Comparison of ENCODE assay signal across 8 cellular contexts in the genomic region with DNA sequence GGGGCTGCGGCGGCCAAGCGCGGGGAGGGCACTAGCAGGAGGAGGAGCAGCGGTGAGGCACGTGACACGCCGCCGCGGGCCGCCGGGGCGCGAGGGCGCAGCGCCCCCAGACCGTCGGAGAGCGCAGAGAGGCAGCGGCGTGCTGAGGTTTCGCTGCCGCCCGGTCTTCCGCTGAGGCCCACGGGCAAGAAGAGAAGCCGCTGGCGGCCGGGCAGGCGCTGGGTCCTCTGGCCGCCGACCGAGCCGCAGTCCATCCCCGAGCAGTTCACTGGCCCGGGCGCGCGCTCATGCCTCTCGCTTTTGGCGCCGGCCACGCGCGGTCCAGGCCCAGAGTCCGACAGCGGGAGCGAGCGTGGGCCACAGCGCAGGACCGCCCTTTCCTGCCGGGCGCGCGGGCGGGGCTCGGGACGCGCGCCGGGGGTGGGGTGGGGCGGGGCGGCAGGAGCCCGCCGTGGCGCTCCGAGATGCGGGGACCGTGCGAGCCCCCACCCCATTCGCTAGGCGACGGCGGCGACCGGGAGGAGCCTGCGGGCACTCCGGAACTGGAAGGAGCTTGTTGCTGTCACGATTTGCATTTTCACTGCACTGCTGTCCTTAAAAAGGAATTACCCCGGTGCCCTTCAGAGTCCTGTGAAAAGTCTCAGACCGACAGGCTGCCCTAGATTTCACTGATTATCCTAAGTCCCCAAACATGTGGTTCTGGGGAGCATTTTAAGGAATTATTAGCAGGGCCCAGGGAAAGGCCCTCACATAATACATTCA. TPM values are rescaled to one million over a fixed set of nuclear protein-coding genes. Genes with fewer than 3 reads are reported as not detected.
DNase-seq lines count a peak whose midpoint lies in the region; ATAC-seq lines count a peak whose summit lies in the region.

A gene with protein sequence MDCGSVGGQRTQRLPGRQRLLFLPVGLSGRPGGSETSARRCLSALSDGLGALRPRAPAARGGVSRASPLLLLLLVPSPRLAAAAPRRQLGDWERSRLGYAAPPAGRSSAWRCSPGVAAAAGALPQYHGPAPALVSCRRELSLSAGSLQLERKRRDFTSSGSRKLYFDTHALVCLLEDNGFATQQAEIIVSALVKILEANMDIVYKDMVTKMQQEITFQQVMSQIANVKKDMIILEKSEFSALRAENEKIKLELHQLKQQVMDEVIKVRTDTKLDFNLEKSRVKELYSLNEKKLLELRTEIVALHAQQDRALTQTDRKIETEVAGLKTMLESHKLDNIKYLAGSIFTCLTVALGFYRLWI (minus strand): TSS at position 382 of the 762 bp plus-strand sequence. CDS start 128 bp downstream, at position 254.

- H3K27me3 Mint-ChIP-seq in CD8-positive, alpha-beta memory T cell, result no peaks in the 10 kb centered on the region

- peak within 1 kb of the TSS; percentile 79 for H3K4me3 ChIP-seq in CD8-positive, alpha-beta memory T cell (ENCODE audit: low read length)

- peaks cover 0 to 4% (median 0%) of the 10 kb centered on the region in 3 donors for H3K36me3 Mint-ChIP-seq in CD8-positive, alpha-beta memory T cell

- ATAC-seq in GM19397 (IDR thresholded peaks at IDR 0.05; ENCODE audit: unreplicated experiment) (peak; percentile 85), HG03565 (IDR thresholded peaks at IDR 0.05; ENCODE audit: unreplicated experiment) (peak; percentile 65)

- H3K36me3 ChIP-seq in CD8-positive, alpha-beta memory T cell (ENCODE audit: insufficient read depth, low read length), result no peaks in the 10 kb centered on the region

- H3K27ac ChIP-seq in CD8-positive, alpha-beta memory T cell (ENCODE audit: low read depth, low read length), result peak within 1 kb of the TSS; percentile 64

- H3K4me1 Mint-ChIP-seq in CD8-positive, alpha-beta memory T cell, result peaks cover 34 to 40% (median 39%) of the 10 kb centered on the region in 3 donors

- peak within 1 kb of the TSS; percentile 88 to 95 (median 90) for H3K4me3 Mint-ChIP-seq in CD8-positive, alpha-beta memory T cell

- CTCF ChIA-PET in CD8-positive, alpha-beta memory T cell (lab: Charles Lee), result interaction anchor here (0.8 to 1.3 kb wide), 4 partner anchors 11 to 260 kb away, joined by 3 to 6 read pairs (median 3); no protein-coding TSS in a partner anchor

- H3K27me3 ChIP-seq in CD8-positive, alpha-beta memory T cell (ENCODE audit: insufficient read depth, low read length, poor library complexity, severe bottlenecking), result no peaks in the 10 kb centered on the region

- no peaks in the 10 kb centered on the region for H3K9me3 ChIP-seq in CD8-positive, alpha-beta memory T cell (ENCODE audit: low read length)

- peak within 1 kb of the TSS; percentile 55 to 95 (median 86) for H3K27ac Mint-ChIP-seq in CD8-positive, alpha-beta memory T cell

- no peaks in the 10 kb centered on the region for H3K9me3 Mint-ChIP-seq in CD8-positive, alpha-beta memory T cell

- peaks cover 18% of the 10 kb centered on the region for H3K4me1 ChIP-seq in CD8-positive, alpha-beta memory T cell (ENCODE audit: insufficient read depth, low read length)

- peak; percentile 70 to 85 (median 81) for DNase-seq in CD8-positive, alpha-beta memory T cell
- DNase-seq in NCI-H82 treated with DMSO at 0.1 percent for 48 hours (lab: John Stamatoyannopoulos, UW; ENCODE audit: unreplicated experiment) (peak; percentile 85), medulla oblongata (ENCODE audit: extremely low spot score) (peak; percentile 89)
- DNase-seq in activated CD8-positive, alpha-beta memory T cell treated with anti-CD3 and anti-CD28 coated beads for 24 hours, result peak; percentile 91
- peak; percentile 55 for DNase-seq in effector CD8-positive, alpha-beta T cell (lab: John Stamatoyannopoulos, UW)
- DNase-seq in stimulated activated CD4-positive, alpha-beta T cell treated with anti-CD3 and anti-CD28 coated beads, TNF-alpha, amount 100 ng/mL, for 48 hours (ENCODE audit: low read depth in 3 of 3), result peak; percentile 69 to 74 (median 71)

- POLR2A ChIA-PET in CD8-positive, alpha-beta memory T cell (lab: Charles Lee), result interaction anchor here (0.6 to 1.6 kb wide), 3 partner anchors 43 to 484 kb away, joined by 3 to 9 read pairs (median 4); a partner anchor contains a TSS

RNA-seq across cellular contexts. Expression of the gene that starts here (rescaled TPM):
- 10 to 100 TPM; 50.9 to 54.8 TPM for total RNA-seq in CD8-positive, alpha-beta memory T cell
- 8.4 TPM for polyA plus RNA-seq in CD8-positive, alpha-beta memory T cell

Comparison
In these comparisons a context has a peak if more than half of its experiments do, and no peak if none do; other contexts are left out.
1. Peak in every context shown above with its lines: DNase-seq, ATAC-seq, H3K4me3 ChIP-seq and H3K27ac ChIP-seq.